In the genomic region with DNA sequence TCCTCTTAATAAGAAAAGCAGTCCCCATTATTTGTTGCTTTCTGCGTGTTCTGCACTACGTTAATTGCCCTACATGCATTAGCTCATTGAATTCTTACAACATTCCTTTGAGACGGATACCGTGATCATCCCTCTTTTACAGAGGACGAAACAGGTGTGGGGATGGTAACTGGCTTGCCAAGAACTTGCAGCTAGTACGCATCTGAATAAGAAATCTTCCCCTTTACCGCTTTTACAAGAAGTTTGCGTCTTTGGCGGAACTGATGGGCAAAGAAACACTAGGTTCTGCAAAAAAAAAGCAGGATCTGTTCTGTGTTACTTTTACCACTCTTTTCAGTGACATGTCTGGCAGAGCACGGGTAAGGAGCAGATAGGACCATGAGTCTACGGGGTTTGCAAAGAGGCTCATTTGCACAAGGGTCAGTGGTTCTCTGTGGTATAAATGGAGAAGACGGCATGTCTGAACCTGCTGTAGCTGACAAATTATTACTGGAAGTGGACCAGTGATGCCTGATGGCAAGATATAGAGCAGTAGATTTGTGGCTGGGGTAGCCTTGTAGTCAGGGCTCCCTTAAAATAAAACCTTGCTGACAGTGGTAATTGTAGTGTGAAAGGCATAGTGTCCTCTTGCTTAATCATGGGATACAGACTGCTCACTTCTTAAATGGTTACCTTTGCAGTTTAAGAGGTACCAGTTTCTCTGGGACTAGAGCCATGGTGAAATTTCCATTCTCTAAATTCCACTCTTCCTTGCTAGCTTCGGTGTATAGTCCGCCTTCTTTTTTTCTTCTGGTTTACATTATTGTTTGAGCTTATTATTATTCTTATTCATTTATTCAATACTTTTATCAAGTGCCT, we compare ENCODE assay signal across 8 cellular contexts. TPM values are rescaled to one million over a fixed set of nuclear protein-coding genes. Genes with fewer than 3 reads are reported as not detected.
DNase-seq lines count a peak whose midpoint lies in the region; ATAC-seq and TF ChIP-seq lines count a peak whose summit lies in the region.

No MANE protein-coding gene starts in this region.

- H3K9ac ChIP-seq in OCI-LY3 (ENCODE audit: low read length), result peak overlapping the region; percentile 84

- H2AFZ ChIP-seq in OCI-LY3 (ENCODE audit: low read depth, low read length), result peak overlapping the region; percentile 24

- peaks cover 31% of the 10 kb centered on the region for H3K4me1 ChIP-seq in OCI-LY3 (ENCODE audit: low read length)

- no peak for TF ChIP-seq CTCF in OCI-LY3 (IDR thresholded peaks at IDR 0.05; ENCODE audit: low read depth, low read length)
- no peak for TF ChIP-seq CTCF in dorsolateral prefrontal cortex (IDR thresholded peaks at IDR 0.05 in 54 of 56, conservative IDR thresholded peaks at IDR 0.05 in 2 of 56; ENCODE audit: low read depth in 1 of 56, partially characterized antibody in 56 of 56)

- H3K27ac ChIP-seq in OCI-LY3 (ENCODE audit: low read length), result peak overlapping the region; percentile 54
- H3K27ac ChIP-seq in dorsolateral prefrontal cortex, result peak overlapping the region; percentile 51 to 99 (median 93)

- intact Hi-C loops in dorsolateral prefrontal cortex (cut with DNase I), result loop anchor here in 1 of 2 donors (10.0 kb wide), 1 partner anchor 730 kb away; a partner anchor contains a TSS

- peaks cover 14% of the 10 kb centered on the region for H3K36me3 ChIP-seq in OCI-LY3 (replicated peaks; ENCODE audit: low read depth, low read length)

- peaks cover 6 to 7% of the 10 kb centered on the region in 2 donors for H3K36me3 Mint-ChIP-seq in naive B cell

- no peaks in the 10 kb centered on the region for H3K9me3 ChIP-seq in OCI-LY3 (ENCODE audit: insufficient read depth, low read length)

- H3K27me3 ChIP-seq in OCI-LY3 (ENCODE audit: low read depth, low read length), result no peaks in the 10 kb centered on the region
- H3K27me3 ChIP-seq in dorsolateral prefrontal cortex, result no peaks in the 10 kb centered on the region

- peak; percentile 48 for DNase-seq in DMS 273 (lab: John Stamatoyannopoulos, UW; ENCODE audit: unreplicated experiment)
- no peak for DNase-seq in DMS 273 treated with DMSO at 0.1 percent for 48 hours (lab: John Stamatoyannopoulos, UW)
- no peak for DNase-seq in dorsolateral prefrontal cortex
- DNase-seq in naive B cell, result no peak
- DNase-seq in activated CD4-positive, CD25-positive, alpha-beta regulatory T cell (lab: John Stamatoyannopoulos, UW), result no peak
- DNase-seq in ureter (ENCODE audit: low spot score), result no peak
- DNase-seq in NOMO-1 treated with DMSO at 0.1 percent for 48 hours (lab: John Stamatoyannopoulos, UW; ENCODE audit: unreplicated experiment), result no peak

- H3K27ac Mint-ChIP-seq in naive B cell, result peak overlapping the region; percentile 3 to 98 (median 86)

- peaks cover 28 to 46% (median 45%) of the 10 kb centered on the region in 3 donors for H3K4me1 Mint-ChIP-seq in naive B cell

- H3K4me3 ChIP-seq in OCI-LY3 (ENCODE audit: low read length) (peak overlapping the region; percentile 91), dorsolateral prefrontal cortex (peak overlapping the region; percentile 57 to 100 (median 94))

- peaks cover 49% of the 10 kb centered on the region for H3K79me2 ChIP-seq in OCI-LY3 (ENCODE audit: low read length)

- H3K9me3 Mint-ChIP-seq in naive B cell, result no peaks in the 10 kb centered on the region

- no peaks in the 10 kb centered on the region for H4K20me1 ChIP-seq in OCI-LY3 (ENCODE audit: insufficient read depth, low read length)

- ATAC-seq in naive B cell (ENCODE audit: low read depth in 2 of 2), result no peak

- H3K4me3 Mint-ChIP-seq in naive B cell, result peak overlapping the region; percentile 90 to 100 (median 96)

- H3K27me3 Mint-ChIP-seq in naive B cell, result no peaks in the 10 kb centered on the region

- peak overlapping the region; percentile 86 for H3K4me2 ChIP-seq in OCI-LY3 (ENCODE audit: low read length)

RNA-seq across cellular contexts. Expression of a gene that starts 1.4 kb away (rescaled TPM):
- total RNA-seq in dorsolateral prefrontal cortex, result 100 to 1,000 TPM in 50 of 120 experiments, 10 to 100 TPM in 70; 47.2 to 216 (median 93.1) TPM
- polyA plus RNA-seq in naive B cell (ENCODE audit: low read depth in 6 of 6), result 10 to 100 TPM in 2 of 6 donors, 1 to 10 TPM in 4; 5.1 to 12.6 (median 9.6) TPM
- total RNA-seq in ureter, result 36.0 TPM

RNA-seq across cellular contexts. Expression of a gene that starts 3.2 kb away (rescaled TPM):
- total RNA-seq in dorsolateral prefrontal cortex (100 to 1,000 TPM in 1 of 120 experiments, 10 to 100 TPM in 119; 35.8 to 104 (median 76.3) TPM), ureter (80.8 TPM)
- polyA plus RNA-seq in naive B cell (ENCODE audit: low read depth in 6 of 6), result 10 to 100 TPM; 25.2 to 36.3 (median 28.2) TPM

RNA-seq across cellular contexts. Expression of a gene that starts 30.4 kb away (rescaled TPM):
- total RNA-seq in dorsolateral prefrontal cortex (100 to 1,000 TPM in 51 of 120 experiments, 10 to 100 TPM in 69; 61.8 to 152 (median 97.7) TPM), ureter (76.4 TPM)
- 10 to 100 TPM; 31.1 to 38.6 (median 33.8) TPM for polyA plus RNA-seq in naive B cell (ENCODE audit: low read depth in 6 of 6)
